27 cellular contexts compared by ENCODE assay signal in the genomic region with DNA sequence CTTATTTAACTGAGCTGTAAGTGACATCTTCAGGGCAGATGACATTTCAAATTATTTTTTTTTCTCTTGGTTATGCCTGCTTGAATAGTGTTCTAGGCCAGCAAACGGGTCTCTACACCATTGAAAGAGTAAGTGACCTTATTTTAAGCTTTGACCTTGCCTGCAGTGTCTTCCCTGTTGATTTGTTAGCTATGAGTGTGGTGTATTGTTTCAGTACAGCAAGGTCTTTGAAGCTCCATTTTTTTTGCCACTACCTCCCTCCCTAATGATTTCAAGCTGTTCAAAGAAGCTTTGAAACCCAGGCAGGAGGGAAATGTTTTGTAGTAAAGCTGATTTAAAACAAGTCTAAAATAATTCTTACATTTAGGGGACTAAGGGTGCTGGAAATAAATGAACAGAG.
"Had no signal": no experiment of that assay in that cellular context is flagged by ENCODE, and none has a peak within 500 bp of the region (broad histone marks: within the 10 kb centered on the region; RNA-seq: fewer than 3 reads in every experiment).

No MANE protein-coding gene starts in this region.

- H3K4me1 Mint-ChIP-seq: activated B cell treated with CpG ODN at 0.5 μM for 24 hours; activated CD4-positive, alpha-beta T cell treated with anti-CD3 and anti-CD28 coated beads, Interleukin-2, amount 10 ng/mL, durations not matched to agents 24 days and 14 days; activated CD8-positive, alpha-beta memory T cell treated with anti-CD3 and anti-CD28 coated beads, Interleukin-2, amount 10 ng/mL, durations not matched to agents 7 days and 5 days; activated naive CD8-positive, alpha-beta T cell treated with anti-CD3 and anti-CD28 coated beads, Interleukin-2, amount 50 U/mL, for 24 hours; T-helper 17 cell had no signal

- H3K36me3 Mint-ChIP-seq: activated CD8-positive, alpha-beta memory T cell treated with anti-CD3 and anti-CD28 coated beads, Interleukin-2, amount 10 ng/mL, durations not matched to agents 7 days and 5 days; activated naive CD4-positive, alpha-beta T cell treated with anti-CD3 and anti-CD28 coated beads, Interleukin-2, amount 50 U/mL, for 72 hours had no signal

- H3K9me3 Mint-ChIP-seq: activated CD4-positive, alpha-beta T cell treated with anti-CD3 and anti-CD28 coated beads, Interleukin-2, amount 10 ng/mL, durations not matched to agents 24 days and 14 days had no signal

- H3K27me3 Mint-ChIP-seq: activated B cell treated with CpG ODN at 0.5 μM for 24 hours; activated CD4-positive, alpha-beta T cell treated with anti-CD3 and anti-CD28 coated beads, Interleukin-2, amount 10 ng/mL, durations not matched to agents 24 days and 14 days; activated CD8-positive, alpha-beta memory T cell treated with anti-CD3 and anti-CD28 coated beads, Interleukin-2, amount 10 ng/mL, durations not matched to agents 7 days and 5 days; activated naive CD8-positive, alpha-beta T cell treated with anti-CD3 and anti-CD28 coated beads, Interleukin-2, amount 50 U/mL, for 24 hours; activated T-cell treated with anti-CD3 and anti-CD28 coated beads, Interleukin-2, amount 50 U/mL, for 24 hours; T-helper 17 cell had no signal

- H3K4me3 Mint-ChIP-seq: activated B cell treated with CpG ODN at 0.5 μM for 24 hours; activated CD4-positive, alpha-beta T cell treated with anti-CD3 and anti-CD28 coated beads, Interleukin-2, amount 10 ng/mL, durations not matched to agents 24 days and 14 days; activated CD8-positive, alpha-beta memory T cell treated with anti-CD3 and anti-CD28 coated beads, Interleukin-2, amount 10 ng/mL, durations not matched to agents 7 days and 5 days; activated naive CD8-positive, alpha-beta T cell treated with anti-CD3 and anti-CD28 coated beads, Interleukin-2, amount 50 U/mL, for 24 hours; activated T-cell treated with anti-CD3 and anti-CD28 coated beads, Interleukin-2, amount 50 U/mL, for 24 hours; activated T-helper 1 cell treated with anti-CD3 and anti-CD28 coated beads, Interleukin-12 subunit alpha, Interleukin-12 subunit beta, Interleukin-2, Interleukin-4 antibody, amounts not matched to agents 30 ng/mL and 10 ng/mL and 1 ng/mL, durations not matched to agents 14 hours and 24 hours and 36 hours; T-helper 17 cell had no signal

- H3K27ac Mint-ChIP-seq: activated B cell treated with CpG ODN at 0.5 μM for 24 hours; activated CD4-positive, alpha-beta T cell treated with anti-CD3 and anti-CD28 coated beads, Interleukin-2, amount 10 ng/mL, durations not matched to agents 24 days and 14 days; activated CD8-positive, alpha-beta memory T cell treated with anti-CD3 and anti-CD28 coated beads, Interleukin-2, amount 10 ng/mL, durations not matched to agents 7 days and 5 days; activated naive CD4-positive, alpha-beta T cell treated with anti-CD3 and anti-CD28 coated beads, Interleukin-2, amount 50 U/mL, for 72 hours; activated naive CD8-positive, alpha-beta T cell treated with anti-CD3 and anti-CD28 coated beads, Interleukin-2, amount 50 U/mL, for 24 hours; activated T-cell treated with anti-CD3 and anti-CD28 coated beads, Interleukin-2, amount 50 U/mL, for 24 hours; activated T-helper 1 cell treated with anti-CD3 and anti-CD28 coated beads, Interleukin-12 subunit alpha, Interleukin-12 subunit beta, Interleukin-2, Interleukin-4 antibody, amounts not matched to agents 30 ng/mL and 10 ng/mL and 1 ng/mL, durations not matched to agents 14 hours and 24 hours and 36 hours; T-helper 17 cell had no signal

- ATAC-seq: activated CD8-positive, alpha-beta memory T cell treated with anti-CD3 and anti-CD28 coated beads, Interleukin-2, amount 10 ng/mL, durations not matched to agents 7 days and 5 days; activated naive CD4-positive, alpha-beta T cell treated with anti-CD3 and anti-CD28 coated beads, Interleukin-2, amount 50 U/mL, for 72 hours; activated naive CD8-positive, alpha-beta T cell treated with anti-CD3 and anti-CD28 coated beads, Interleukin-2, amount 50 U/mL, for 24 hours; T-helper 17 cell had no signal

- DNase-seq: activated B cell treated with CpG ODN at 0.5 μM for 24 hours; activated CD4-positive, alpha-beta T cell treated with anti-CD3 and anti-CD28 coated beads for 1 hour; activated CD4-positive, alpha-beta T cell treated with anti-CD3 and anti-CD28 coated beads, Interleukin-2, amount 10 ng/mL, durations not matched to agents 24 days and 14 days; activated CD4-positive, alpha-beta T cell treated with anti-CD3 and anti-CD28 coated beads, Interleukin-2, amount 50 U/mL, for 48 hours; activated CD8-positive, alpha-beta memory T cell treated with anti-CD3 and anti-CD28 coated beads, Interleukin-2, amount 10 ng/mL, durations not matched to agents 7 days and 5 days; activated effector memory CD4-positive, alpha-beta T cell treated with Interleukin-2 at 50 U/mL for 16 hours; activated naive CD4-positive, alpha-beta T cell; activated naive CD8-positive, alpha-beta T cell treated with anti-CD3 and anti-CD28 coated beads, Interleukin-2, amount 50 U/mL, for 24 hours; activated T-cell treated with anti-CD3 and anti-CD28 coated beads, Interleukin-2, amount 50 U/mL, for 24 hours; amygdala; brain microvascular endothelial cell; IMR-90; Kasumi-1; KBM-7; NCI-H1048; NCI-H146; NCI-H187 treated with DMSO at 0.1 percent for 48 hours; NCI-H2081 treated with DMSO at 0.1 percent for 48 hours; NCI-H446 treated with DMSO at 0.1 percent for 48 hours; NCI-H524 treated with DMSO at 0.1 percent for 48 hours; NCI-H82; SIG-M5; T-helper 17 cell; T-helper 9 cell had no signal

- FAIRE-seq: astrocyte had no signal
